In the genomic region with DNA sequence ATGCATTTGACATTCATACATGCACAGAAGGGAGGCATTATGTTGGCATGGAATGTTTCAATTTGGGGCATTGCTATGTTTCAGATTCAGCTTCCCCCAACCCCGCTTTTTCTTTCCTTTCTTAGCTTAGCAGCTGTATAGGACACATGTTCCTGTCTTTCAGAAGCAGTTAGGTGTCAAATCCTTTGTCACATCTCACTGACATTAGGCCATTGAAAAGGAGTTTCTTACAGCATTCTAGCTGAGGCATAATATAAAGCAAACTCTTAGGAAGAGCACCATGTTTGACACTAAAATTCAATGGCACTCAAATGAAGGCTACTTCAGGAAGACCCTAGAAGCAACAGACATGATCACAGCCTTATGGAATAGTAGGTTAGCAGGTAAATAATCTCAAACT, we compare ENCODE assay signal across 17 cellular contexts.
A peak's percentile ranks its signal among the peaks of the same experiment; 100 is the strongest.
DNase-seq lines count a peak whose midpoint lies in the region; ATAC-seq and TF ChIP-seq lines count a peak whose summit lies in the region.
"Had no signal": no experiment of that assay in that cellular context is flagged by ENCODE, and none has a peak within 500 bp of the region (broad histone marks: within the 10 kb centered on the region; RNA-seq: fewer than 3 reads in every experiment).

No MANE protein-coding gene starts in this region.

- no peak for TF ChIP-seq CTCF in DND-41 (IDR thresholded peaks at IDR 0.05; ENCODE audit: borderline replicate concordance, extremely low read depth, low read length, poor library complexity, severe bottlenecking)

- H3K9ac ChIP-seq in DND-41 (ENCODE audit: low read depth, low read length): no peak overlapping the region
- H3K9ac ChIP-seq: BLaER1 treated with 17β-estradiol and CSF1 and Interleukin-3, amounts not matched to agents 10 nM and 100 nM had no signal

- no peak overlapping the region for H3K4me3 ChIP-seq in DND-41 (ENCODE audit: low read depth in 1 of 2, low read length in 2 of 2)
- H3K4me3 ChIP-seq: A549; BLaER1 treated with 17β-estradiol and CSF1 and Interleukin-3, amounts not matched to agents 10 nM and 100 nM; GM12878 had no signal

- H3K79me2 ChIP-seq in DND-41 (ENCODE audit: insufficient read depth, low read length): no peaks in the 10 kb centered on the region

- peaks cover 23% of the 10 kb centered on the region for H3K9me3 ChIP-seq in DND-41 (ENCODE audit: insufficient read depth, low read length, severe bottlenecking)
- H3K9me3 ChIP-seq: A549 had no signal

- H3K27ac ChIP-seq in DND-41 (ENCODE audit: low read length): no peak overlapping the region
- H3K27ac ChIP-seq: 22Rv1; A549; BLaER1 treated with 17β-estradiol and CSF1 and Interleukin-3, amounts not matched to agents 10 nM and 100 nM; C4-2B had no signal

- no peak overlapping the region for H3K4me2 ChIP-seq in DND-41 (ENCODE audit: insufficient read depth, low read length)
- H3K4me2 ChIP-seq: A549; BLaER1 treated with 17β-estradiol and CSF1 and Interleukin-3, amounts not matched to agents 10 nM and 100 nM had no signal

- ATAC-seq in DND-41 (ENCODE audit: insufficient read depth, low read depth): no peak
- ATAC-seq: A549; CD8-positive, alpha-beta T cell; GM12878 had no signal

- DNase-seq in DND-41 (no peak), myocyte (ENCODE audit: low read depth) (peak; percentile 20), retina (peak; percentile 52), GF-D8 (lab: John Stamatoyannopoulos, UW) (no peak), COR-L47 (lab: John Stamatoyannopoulos, UW) (no peak)
- DNase-seq: AML-193; CD4-positive, alpha-beta T cell; CD8-positive, alpha-beta T cell; DMS 273 treated with DMSO at 0.1 percent for 48 hours; DMS153; DMS53; DMS79 had no signal

- peak overlapping the region; percentile 47; the same call in 1 of the 2 replicates for H2AFZ ChIP-seq in DND-41 (ENCODE audit: low read depth, low read length)

- H4K20me1 ChIP-seq in DND-41 (ENCODE audit: insufficient read depth, low read length): no peaks in the 10 kb centered on the region
- H4K20me1 ChIP-seq: BLaER1 treated with 17β-estradiol and CSF1 and Interleukin-3, amounts not matched to agents 10 nM and 100 nM had no signal

- H3K27me3 ChIP-seq in DND-41 (ENCODE audit: insufficient read depth, low read length, poor library complexity): no peaks in the 10 kb centered on the region
- H3K27me3 ChIP-seq: BLaER1 treated with 17β-estradiol and CSF1 and Interleukin-3, amounts not matched to agents 10 nM and 100 nM had no signal

- H3K4me1 ChIP-seq in DND-41 (ENCODE audit: insufficient read depth, low read length): peaks cover 6% of the 10 kb centered on the region
- H3K4me1 ChIP-seq: A549 had no signal

- H3K36me3 ChIP-seq in DND-41 (ENCODE audit: insufficient read depth, low read length): no peaks in the 10 kb centered on the region; the same call in 1 of the 2 replicates
- H3K36me3 ChIP-seq: BLaER1 treated with 17β-estradiol and CSF1 and Interleukin-3, amounts not matched to agents 10 nM and 100 nM had no signal

Comparison
In these comparisons a context has a peak if more than half of its experiments do, and no peak if none do; other contexts are left out.
1. DNase-seq: peak in myocyte (single experiment) and retina (single experiment); none in DND-41 (single experiment), GF-D8 (single experiment) and COR-L47 (single experiment).